23 cellular contexts compared by ENCODE assay signal in the genomic region with DNA sequence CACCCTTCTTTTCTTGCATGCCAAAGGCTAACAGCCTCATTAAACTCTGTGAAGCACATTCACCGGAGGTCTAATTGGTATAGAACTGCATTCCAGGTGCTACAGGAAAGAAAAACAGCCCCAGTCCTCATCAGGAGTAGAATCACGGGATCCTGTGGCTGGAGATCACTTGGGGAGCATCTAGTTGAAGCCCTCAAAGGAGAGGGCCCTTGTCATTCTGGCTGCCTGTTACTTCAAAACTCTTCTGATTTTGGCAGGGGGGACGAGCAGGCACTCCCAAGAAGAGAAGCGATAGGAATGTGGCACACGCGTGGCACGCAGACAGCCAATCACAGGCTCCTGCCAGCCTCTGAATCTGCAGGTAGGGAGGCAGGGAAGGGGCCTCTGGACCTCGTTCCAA.
DNase-seq lines count a peak whose midpoint lies in the region; ATAC-seq, FAIRE-seq and TF ChIP-seq lines count a peak whose summit lies in the region.
"Had no signal": no experiment of that assay in that cellular context is flagged by ENCODE, and none has a peak within 500 bp of the region (broad histone marks: within the 10 kb centered on the region; RNA-seq: fewer than 3 reads in every experiment).

No MANE protein-coding gene starts in this region.

- H3K23me2 ChIP-seq in H1 (ENCODE audit: low read depth, low read length) = no peaks in the 10 kb centered on the region; the same call in none of the 2 replicates

- intact Hi-C loops in left ventricle myocardium superior (cut with micrococcal nuclease) = no loop called here
- intact Hi-C loops in heart right ventricle (cut with DNase I) = no loop called here
- intact Hi-C loops in upper lobe of right lung (cut with DNase I) = no loop called here

- no peaks in the 10 kb centered on the region for H3K79me2 ChIP-seq in H1 (ENCODE audit: control insufficient read depth in 1 of 2, insufficient read depth in 2 of 2, low read length in 2 of 2)

- H3K18ac ChIP-seq in H1 (ENCODE audit: extremely low read depth, low read length) = no peak overlapping the region

- H4K5ac ChIP-seq in H1 (ENCODE audit: insufficient read length, low read depth, low read length) = no peak overlapping the region

- H2AK5ac ChIP-seq in H1 (ENCODE audit: low read depth, low read length) = 0 out of 2 replicates have a peak overlapping the region, but pooled peaks have one; percentile 77

- no peak overlapping the region for H3K14ac ChIP-seq in H1 (ENCODE audit: insufficient read length)

- TF ChIP-seq CTCF in heart right ventricle (IDR thresholded peaks at IDR 0.05) (no peak), H1 (IDR thresholded peaks at IDR 0.05; ENCODE audit: control extremely low read depth in 1 of 3, insufficient read depth in 1 of 3, low read depth in 1 of 3, low read length in 3 of 3) (no peak), upper lobe of right lung (IDR thresholded peaks at IDR 0.05) (no peak)

- H3K4ac ChIP-seq in H1 (replicated peaks; ENCODE audit: insufficient read length, low read depth, low read length) = no peak overlapping the region

- H2BK12ac ChIP-seq in H1 (ENCODE audit: low read depth, low read length) = 0 out of 2 replicates have a peak overlapping the region, but pooled peaks have one; percentile 42

- no peak overlapping the region for H3K56ac ChIP-seq in H1 (replicated peaks; ENCODE audit: insufficient read length, low read depth, low read length)

- POLR2A ChIA-PET in H1 (lab: Charles Lee; ENCODE audit: partially characterized antibody) = interaction anchor here (0.8 to 1.8 kb wide), 2 partner anchors 11 to 14 kb away, joined by 3 to 6 read pairs; no protein-coding TSS in a partner anchor

- H3K23ac ChIP-seq in H1 (ENCODE audit: insufficient read length) = no peak overlapping the region

- H3K4me1 ChIP-seq in heart right ventricle = peaks cover 0 to 49% (median 34%) of the 10 kb centered on the region in 9 donors
- H3K4me1 ChIP-seq in H1 (replicated peaks in 1 of 4; ENCODE audit: control insufficient read depth in 3 of 4, insufficient read depth in 4 of 4, low read length in 3 of 4) = peaks cover 6 to 12% (median 9%) of the 10 kb centered on the region in 4 experiments
- peaks cover 54% of the 10 kb centered on the region for H3K4me1 ChIP-seq in muscle layer of colon (ENCODE audit: insufficient read depth, low read length)
- peaks cover 8% of the 10 kb centered on the region for H3K4me1 ChIP-seq in upper lobe of right lung

- H3K27me3 ChIP-seq in heart right ventricle = no peaks in the 10 kb centered on the region
- no peaks in the 10 kb centered on the region for H3K27me3 ChIP-seq in H1 (replicated peaks in 1 of 4; ENCODE audit: control insufficient read depth in 3 of 4, extremely low read depth in 1 of 4, insufficient read depth in 3 of 4, low read length in 3 of 4)
- H3K27me3 ChIP-seq in muscle layer of colon (ENCODE audit: control insufficient read depth in 1 of 2, insufficient read depth in 2 of 2, low read length in 2 of 2) = no peaks in the 10 kb centered on the region
- no peaks in the 10 kb centered on the region for H3K27me3 ChIP-seq in upper lobe of right lung

- H2AFZ ChIP-seq in H1 (ENCODE audit: low read length) = no peak overlapping the region

- no peak for TF ChIP-seq RAD21 in H1 (IDR thresholded peaks at IDR 0.05 in 1 of 2, conservative IDR thresholded peaks at IDR 0.05 in 1 of 2; ENCODE audit: low read depth in 2 of 2, low read length in 2 of 2)

- H3K27ac ChIP-seq in heart right ventricle (peak overlapping the region in 4 of 10 donors; percentile 3 to 49 (median 34)), H1 (ENCODE audit: low read depth, low read length) (no peak overlapping the region), muscle layer of colon (ENCODE audit: low read depth, low read length) (peak overlapping the region; percentile 45), upper lobe of right lung (peak overlapping the region; percentile 53)

- H3K79me1 ChIP-seq in H1 (ENCODE audit: low read depth, low read length) = no peaks in the 10 kb centered on the region

- no peak for TF ChIP-seq POLR2A in H1 (IDR thresholded peaks at IDR 0.05; ENCODE audit: control extremely low read depth in 1 of 2, low read depth in 2 of 2, low read length in 2 of 2)

- H3K36me3 ChIP-seq in heart right ventricle (peaks cover 0 to 37% (median 0%) of the 10 kb centered on the region in 9 donors), H1 (ENCODE audit: control insufficient read depth in 2 of 4, insufficient read depth in 4 of 4, low read length in 3 of 4) (no peaks in the 10 kb centered on the region), muscle layer of colon (ENCODE audit: insufficient read depth, low read length) (no peaks in the 10 kb centered on the region), upper lobe of right lung (peaks cover 8% of the 10 kb centered on the region)

- H2BK20ac ChIP-seq in H1 (ENCODE audit: low read length) = peak overlapping the region; percentile 57; the same call in 1 of the 2 replicates

- ATAC-seq in left ventricle myocardium superior (peak; percentile 10), heart right ventricle (no peak), upper lobe of right lung (peak; percentile 63), HG03521 (IDR thresholded peaks at IDR 0.05; ENCODE audit: unreplicated experiment) (no peak), HG02870 (IDR thresholded peaks at IDR 0.05; ENCODE audit: unreplicated experiment) (no peak)
- ATAC-seq: HCT116; natural killer cell treated with Interleukin-12 subunit alpha and Interleukin-12 subunit beta and Interleukin-15 and Interleukin-18, amount 100 ng/mL, for 72 hours; T-cell had no signal

- no peak overlapping the region for H2BK15ac ChIP-seq in H1 (ENCODE audit: low read length)

- H2BK120ac ChIP-seq in H1 (replicated peaks; ENCODE audit: low read depth, low read length) = no peak overlapping the region

- 0 out of 2 replicates have a peak overlapping the region, but pooled peaks have one; percentile 27 for H2BK5ac ChIP-seq in H1 (ENCODE audit: low read depth, low read length)

- H3K9me3 ChIP-seq in heart right ventricle (no peaks in the 10 kb centered on the region), H1 (ENCODE audit: insufficient read depth in 2 of 2, low read depth in 1 of 2, low read length in 1 of 2) (no peaks in the 10 kb centered on the region), muscle layer of colon (ENCODE audit: low read length) (no peaks in the 10 kb centered on the region), upper lobe of right lung (no peaks in the 10 kb centered on the region)

- 58 to 61% methylated on average over 8 of the region's 8 CpGs for WGBS in heart right ventricle, 2 donors
- WGBS in H1 (ENCODE audit: extremely low coverage in 1 of 2, insufficient coverage in 1 of 2, insufficient read length in 1 of 2, insufficient replicate concordance in 2 of 2, low coverage in 1 of 2, low lambda C conversion rate in 2 of 2, missing lambda C conversion rate in 1 of 2), 2 experiments = 72% methylated on average over 8 of the region's 8 CpGs; no CpG with 5 or more reads in 1 of the 2 experiments

- no peak overlapping the region; a peak in 1 of 7 replicates for H3K9ac ChIP-seq in H1 (replicated peaks in 1 of 4; ENCODE audit: extremely low read depth in 1 of 4, low read depth in 3 of 4, low read length in 3 of 4)
- no peak overlapping the region for H3K9ac ChIP-seq in muscle layer of colon (ENCODE audit: low read length)

- no peaks in the 10 kb centered on the region for H4K20me1 ChIP-seq in H1 (replicated peaks in 1 of 2; ENCODE audit: control insufficient read depth in 1 of 2, insufficient read depth in 2 of 2, low read length in 2 of 2)

- H4K91ac ChIP-seq in H1 (replicated peaks; ENCODE audit: insufficient read length, low read length) = peak overlapping the region; percentile 47

- H3K4me3 ChIP-seq in heart right ventricle = no peak overlapping the region
- no peak overlapping the region for H3K4me3 ChIP-seq in H1 (ENCODE audit: extremely low read depth in 1 of 4, insufficient read depth in 2 of 4, low read depth in 3 of 4, low read length in 4 of 4)
- peak overlapping the region in 1 of 2 donors; percentile 15 for H3K4me3 ChIP-seq in muscle layer of colon (ENCODE audit: low read depth in 1 of 2, low read length in 2 of 2)
- no peak overlapping the region for H3K4me3 ChIP-seq in upper lobe of right lung
- H3K4me3 ChIP-seq: smooth muscle cell had no signal

- H3K4me2 ChIP-seq in H1 (ENCODE audit: insufficient read depth in 1 of 2, low read depth in 2 of 2, low read length in 2 of 2) = peak overlapping the region in 1 of 2 experiments; percentile 60; a peak in 2 of 4 replicates
- H3K4me2 ChIP-seq: smooth muscle cell had no signal

- TF ChIP-seq EP300 in H1 (IDR thresholded peaks at IDR 0.05; ENCODE audit: borderline replicate concordance in 1 of 2, low read depth in 2 of 2, low read length in 2 of 2) = no peak

- no peak for FAIRE-seq in H1 (lab: Jason Lieb, UNC)
- FAIRE-seq: bronchial epithelial cell, GM12892 had no signal

- CTCF ChIA-PET in H1 (lab: Charles Lee; ENCODE audit: partially characterized antibody) = interaction anchor here (1.0 to 3.3 kb wide), 10 partner anchors 10 to 144 kb away, joined by 3 to 16 read pairs (median 4); no protein-coding TSS in a partner anchor

- DNase-seq in left ventricle myocardium superior (peak; percentile 42), heart right ventricle (no peak), H1 (ENCODE audit: low read depth in 1 of 2, low spot score in 2 of 2) (peak in 1 of 2 experiments; percentile 48), upper lobe of right lung (peak; percentile 72), COLO829 (ENCODE audit: low spot score) (no peak)
- DNase-seq: activated CD4-positive, alpha-beta T cell treated with anti-CD3 and anti-CD28 coated beads, Interleukin-2, amount 50 U/mL, for 1 hour; activated CD8-positive, alpha-beta memory T cell treated with anti-CD3 and anti-CD28 coated beads, Interleukin-2, amount 50 U/mL, for 48 hours; activated effector memory CD4-positive, alpha-beta T cell treated with Interleukin-2 at 50 U/mL for 16 hours; DMS 273 treated with DMSO at 0.1 percent for 48 hours; erythroblast; NCI-H1436 treated with DMSO at 0.1 percent for 48 hours; NCI-H446; SHP77 treated with DMSO at 0.1 percent for 48 hours; stimulated activated CD4-positive, alpha-beta T cell treated with anti-CD3 and anti-CD28 coated beads, Interleukin-4, amount 100 ng/mL, for 4 hours; T-cell had no signal

- H4K8ac ChIP-seq in H1 (ENCODE audit: extremely low read depth, insufficient read depth, low read length) = 0 out of 2 replicates have a peak overlapping the region, but pooled peaks have one; percentile 45

TF ChIP-seq in H1, 55 proteins besides CTCF, POLR2A, EP300 and RAD21:
- TF ChIP-seq TAF1 (IDR thresholded peaks at IDR 0.05; ENCODE audit: low read depth, low read length) (no peak), KDM1A (IDR thresholded peaks at IDR 0.05; ENCODE audit: borderline replicate concordance, low read length) (no peak), GABPA (IDR thresholded peaks at IDR 0.05; ENCODE audit: borderline replicate concordance, insufficient read depth, low read length) (no peak), EGR1 (IDR thresholded peaks at IDR 0.05; ENCODE audit: borderline replicate concordance, low read depth, low read length) (no peak), BACH1 (IDR thresholded peaks at IDR 0.05; ENCODE audit: low read length) (no peak)
- TF ChIP-seq, protein P1, sequence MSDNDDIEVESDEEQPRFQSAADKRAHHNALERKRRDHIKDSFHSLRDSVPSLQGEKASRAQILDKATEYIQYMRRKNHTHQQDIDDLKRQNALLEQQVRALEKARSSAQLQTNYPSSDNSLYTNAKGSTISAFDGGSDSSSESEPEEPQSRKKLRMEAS (IDR thresholded peaks at IDR 0.05) = no peak
TF ChIP-seq in H1: peak in this region for 0.

Comparison
In these comparisons a context has a peak if more than half of its experiments do, and no peak if none do; other contexts are left out.
1. ATAC-seq: peak in left ventricle myocardium superior (single experiment) and upper lobe of right lung (single experiment); none in heart right ventricle (0 of 8), HG03521 (single experiment) and HG02870 (single experiment).
2. DNase-seq: peak in left ventricle myocardium superior (single experiment) and upper lobe of right lung (single experiment); none in heart right ventricle (0 of 2) and COLO829 (single experiment).